In the genomic region with DNA sequence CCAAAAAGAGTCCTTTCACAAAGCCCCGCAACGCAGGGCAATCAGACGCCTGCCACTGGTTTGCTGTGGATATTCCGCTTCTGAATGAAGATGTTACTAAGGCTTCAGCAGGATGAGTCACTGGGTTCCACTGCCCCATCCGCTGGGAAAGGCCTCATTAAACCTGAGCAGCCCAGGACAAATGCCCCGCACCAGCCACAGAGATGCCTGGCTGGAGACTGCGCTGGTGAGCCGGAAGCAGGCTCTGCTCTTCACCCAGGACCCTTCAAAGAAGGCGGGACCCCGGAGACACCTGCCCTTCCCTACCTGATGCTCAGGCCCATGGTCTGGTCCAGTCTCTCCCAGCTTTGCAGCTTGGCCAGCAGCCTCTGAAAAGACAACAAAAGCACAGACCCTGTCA, we compare ENCODE assay signal across 27 cellular contexts.
"Had no signal": no experiment of that assay in that cellular context is flagged by ENCODE, and none has a peak within 500 bp of the region (broad histone marks: within the 10 kb centered on the region; RNA-seq: fewer than 3 reads in every experiment).

No MANE protein-coding gene starts in this region.

- H3K4me1 Mint-ChIP-seq: neural progenitor cell had no signal

- H3K27me3 Mint-ChIP-seq: activated CD4-positive, alpha-beta memory T cell treated with anti-CD3 and anti-CD28 coated beads for 36 hours; activated CD4-positive, alpha-beta T cell treated with anti-CD3 and anti-CD28 coated beads, Interleukin-2, amount 10 ng/mL, durations not matched to agents 24 days and 14 days; activated T-cell treated with anti-CD3 and anti-CD28 coated beads, Interleukin-2, amount 50 U/mL, for 24 hours; central memory CD8-positive, alpha-beta T cell; naive thymus-derived CD8-positive, alpha-beta T cell had no signal

- H3K27me3 ChIP-seq: breast epithelium, esophagus squamous epithelium, neural progenitor cell, suprapubic skin, tibial artery had no signal

- H3K9me3 ChIP-seq: breast epithelium, esophagus squamous epithelium, suprapubic skin, tibial artery had no signal

- H3K36me3 ChIP-seq: breast epithelium, neural progenitor cell had no signal

- H3K4me1 ChIP-seq: breast epithelium, esophagus squamous epithelium, neural progenitor cell, suprapubic skin, tibial artery had no signal

- H3K4me3 ChIP-seq: breast epithelium, esophagus squamous epithelium, neural progenitor cell, skin epidermis, suprapubic skin, tibial artery had no signal

- H3K27ac Mint-ChIP-seq: activated CD4-positive, alpha-beta memory T cell treated with anti-CD3 and anti-CD28 coated beads for 36 hours; activated CD4-positive, alpha-beta T cell treated with anti-CD3 and anti-CD28 coated beads, Interleukin-2, amount 10 ng/mL, durations not matched to agents 24 days and 14 days; activated T-cell treated with anti-CD3 and anti-CD28 coated beads, Interleukin-2, amount 50 U/mL, for 24 hours; neural progenitor cell; stimulated activated effector memory CD8-positive, alpha-beta T cell treated with anti-CD3 and anti-CD28 coated beads, Interleukin-12 subunit alpha, Interleukin-12 subunit beta, amount 100 ng/mL, for 72 hours had no signal

- H3K27ac ChIP-seq: breast epithelium, epithelial cell of prostate, esophagus squamous epithelium, neural progenitor cell, skin epidermis, suprapubic skin, tibial artery had no signal

- H3K9me3 Mint-ChIP-seq: activated CD4-positive, alpha-beta memory T cell treated with anti-CD3 and anti-CD28 coated beads for 36 hours; activated CD4-positive, alpha-beta T cell treated with anti-CD3 and anti-CD28 coated beads, Interleukin-2, amount 10 ng/mL, durations not matched to agents 24 days and 14 days; activated T-cell treated with anti-CD3 and anti-CD28 coated beads, Interleukin-2, amount 50 U/mL, for 24 hours; central memory CD8-positive, alpha-beta T cell; naive thymus-derived CD8-positive, alpha-beta T cell; neural progenitor cell; stimulated activated effector memory CD8-positive, alpha-beta T cell treated with anti-CD3 and anti-CD28 coated beads, Interleukin-12 subunit alpha, Interleukin-12 subunit beta, amount 100 ng/mL, for 72 hours had no signal

- ATAC-seq: naive thymus-derived CD8-positive, alpha-beta T cell; sciatic nerve; stimulated activated effector memory CD8-positive, alpha-beta T cell treated with anti-CD3 and anti-CD28 coated beads, Interleukin-12 subunit alpha, Interleukin-12 subunit beta, amount 100 ng/mL, for 72 hours had no signal

- H3K4me3 Mint-ChIP-seq: activated CD4-positive, alpha-beta memory T cell treated with anti-CD3 and anti-CD28 coated beads for 36 hours; activated CD4-positive, alpha-beta T cell treated with anti-CD3 and anti-CD28 coated beads, Interleukin-2, amount 10 ng/mL, durations not matched to agents 24 days and 14 days; activated T-cell treated with anti-CD3 and anti-CD28 coated beads, Interleukin-2, amount 50 U/mL, for 24 hours; central memory CD8-positive, alpha-beta T cell; naive thymus-derived CD8-positive, alpha-beta T cell; neural progenitor cell; stimulated activated effector memory CD8-positive, alpha-beta T cell treated with anti-CD3 and anti-CD28 coated beads, Interleukin-12 subunit alpha, Interleukin-12 subunit beta, amount 100 ng/mL, for 72 hours had no signal

- DNase-seq: activated CD4-positive, alpha-beta memory T cell treated with anti-CD3 and anti-CD28 coated beads for 36 hours; activated CD4-positive, alpha-beta T cell treated with anti-CD3 and anti-CD28 coated beads, Interleukin-2, amount 10 ng/mL, durations not matched to agents 24 days and 14 days; activated CD4-positive, CD25-positive, alpha-beta regulatory T cell treated with anti-CD3 and anti-CD28 coated beads, Interleukin-2, amount 50 U/mL, for 72 hours; activated CD8-positive, alpha-beta memory T cell treated with anti-CD3 and anti-CD28 coated beads, Interleukin-2, amount 50 U/mL, for 48 hours; activated gamma-delta T cell treated with Interleukin-2 at 50 U/mL for 16 hours; activated naive CD4-positive, alpha-beta T cell treated with anti-CD3 and anti-CD28 coated beads, Interleukin-2, amount 50 U/mL, for 16 hours; activated T-cell treated with anti-CD3 and anti-CD28 coated beads, Interleukin-2, amount 50 U/mL, for 24 hours; amniotic stem cell; dermis blood vessel endothelial cell; effector CD4-positive, alpha-beta T cell; esophagus squamous epithelium; foreskin melanocyte; midbrain; naive thymus-derived CD8-positive, alpha-beta T cell; occipital lobe; stimulated activated CD4-positive, alpha-beta T cell treated with anti-CD3 and anti-CD28 coated beads, Interleukin-4, amount 100 ng/mL, for 24 hours; T-helper 2 cell; tibial artery had no signal

- FAIRE-seq: colon had no signal
